In the genomic region with DNA sequence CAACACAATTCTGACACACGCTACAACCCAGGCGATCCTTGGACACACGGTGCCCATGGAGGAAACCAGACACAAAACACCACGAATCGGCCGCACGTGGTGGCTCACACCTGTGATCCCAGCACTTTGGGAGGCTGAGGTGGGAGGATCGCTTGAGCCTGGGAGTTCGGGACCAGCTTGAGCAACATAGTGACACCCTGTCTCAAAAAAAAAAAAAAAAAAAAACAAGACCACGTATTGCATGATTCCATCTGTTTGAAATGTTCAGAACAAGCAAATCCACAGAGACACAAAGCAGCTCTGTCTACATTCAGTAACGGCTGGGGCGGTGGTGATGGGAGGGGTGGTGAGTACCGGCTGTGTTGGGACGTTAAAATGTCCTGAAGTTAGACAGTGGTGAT, we compare ENCODE assay signal across 1 cellular context.
TF ChIP-seq lines count a peak whose summit lies in the region.

No MANE protein-coding gene starts in this region.

TF ChIP-seq in HepG2, 621 proteins besides CTCF, POLR2A, EP300 and RAD21:
- TF ChIP-seq ZBTB38 (CRISPR knock-in tag; IDR thresholded peaks at IDR 0.05) (0 out of 2 replicates have a peak, but pooled peaks have one; percentile 30), KLF6 (CRISPR knock-in tag; IDR thresholded peaks at IDR 0.05) (no peak), HMG20A (CRISPR knock-in tag; IDR thresholded peaks at IDR 0.05; ENCODE audit: borderline replicate concordance) (no peak)
